ENCODE assay signal across 1 cellular context in the genomic region with DNA sequence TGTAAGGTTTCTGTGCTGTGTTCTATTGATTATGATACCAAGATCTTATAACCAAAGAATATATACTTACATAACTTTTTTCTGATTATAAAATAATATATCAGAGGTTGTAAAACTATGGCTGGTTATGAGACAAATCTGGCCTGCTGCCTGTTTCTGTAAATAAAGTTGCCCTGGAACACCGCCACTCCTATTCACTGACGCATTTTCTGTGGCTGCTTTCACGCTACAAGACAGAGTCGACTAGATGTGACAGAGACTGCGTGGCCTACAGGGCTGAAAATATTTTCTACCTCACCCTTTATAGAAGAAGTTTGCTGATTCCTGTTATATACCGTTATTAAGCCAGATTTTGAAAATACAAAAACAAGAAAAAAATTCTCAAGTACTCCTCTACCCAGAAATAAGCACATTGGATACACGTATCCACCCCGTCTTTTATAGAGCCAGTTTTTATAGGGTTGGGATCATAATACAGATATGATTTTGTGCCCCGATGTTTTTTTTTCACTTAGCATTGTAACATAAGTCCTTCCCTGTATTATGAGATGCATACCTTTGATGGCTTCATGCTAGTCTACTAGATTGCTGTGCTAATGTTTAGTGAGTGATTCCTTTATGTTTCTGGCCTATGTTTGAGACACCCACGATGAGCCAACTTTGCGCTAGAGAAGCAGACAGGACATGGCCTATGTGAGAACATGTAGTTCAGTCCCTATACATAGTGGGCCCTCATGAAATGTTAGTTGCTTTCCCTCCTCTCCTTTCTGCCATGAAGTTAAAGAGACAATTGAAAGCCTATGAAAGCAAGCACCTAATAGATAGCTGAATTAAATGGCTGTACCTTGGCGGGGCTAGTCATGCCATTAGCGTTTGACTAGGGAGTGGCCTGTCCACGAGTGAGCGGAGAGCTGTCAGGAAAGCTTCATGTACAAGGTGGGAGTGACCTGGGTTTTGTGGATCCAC.
TF ChIP-seq lines count a peak whose summit lies in the region.

No MANE protein-coding gene starts in this region.

TF ChIP-seq in IMR-90, 13 proteins besides CTCF, POLR2A, EP300 and RAD21 (continued from another document):
- TF ChIP-seq, protein P1, sequence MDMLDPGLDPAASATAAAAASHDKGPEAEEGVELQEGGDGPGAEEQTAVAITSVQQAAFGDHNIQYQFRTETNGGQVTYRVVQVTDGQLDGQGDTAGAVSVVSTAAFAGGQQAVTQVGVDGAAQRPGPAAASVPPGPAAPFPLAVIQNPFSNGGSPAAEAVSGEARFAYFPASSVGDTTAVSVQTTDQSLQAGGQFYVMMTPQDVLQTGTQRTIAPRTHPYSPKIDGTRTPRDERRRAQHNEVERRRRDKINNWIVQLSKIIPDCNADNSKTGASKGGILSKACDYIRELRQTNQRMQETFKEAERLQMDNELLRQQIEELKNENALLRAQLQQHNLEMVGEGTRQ (IDR thresholded peaks at IDR 0.05; ENCODE audit: low read depth, low read length), result no peak
- no peak for TF ChIP-seq CHD1 (IDR thresholded peaks at IDR 0.05; ENCODE audit: low read depth, low read length)
- no peak for TF ChIP-seq RCOR1 (IDR thresholded peaks at IDR 0.05; ENCODE audit: insufficient replicate concordance, low read length)
- TF ChIP-seq RFX5 (IDR thresholded peaks at IDR 0.05; ENCODE audit: low read depth, low read length), result no peak
- TF ChIP-seq CEBPB (IDR thresholded peaks at IDR 0.05; ENCODE audit: low read depth, low read length), result no peak
- TF ChIP-seq MAZ (IDR thresholded peaks at IDR 0.05; ENCODE audit: borderline replicate concordance, low read depth, low read length), result no peak
- no peak for TF ChIP-seq BHLHE40 (IDR thresholded peaks at IDR 0.05; ENCODE audit: low read depth, low read length)
- TF ChIP-seq FOS (IDR thresholded peaks at IDR 0.05; ENCODE audit: low read depth, low read length), result no peak
- TF ChIP-seq MAFK (IDR thresholded peaks at IDR 0.05; ENCODE audit: low read depth, low read length), result no peak
- TF ChIP-seq SMC3 (IDR thresholded peaks at IDR 0.05; ENCODE audit: low read depth, low read length), result no peak
- TF ChIP-seq, protein P2, sequence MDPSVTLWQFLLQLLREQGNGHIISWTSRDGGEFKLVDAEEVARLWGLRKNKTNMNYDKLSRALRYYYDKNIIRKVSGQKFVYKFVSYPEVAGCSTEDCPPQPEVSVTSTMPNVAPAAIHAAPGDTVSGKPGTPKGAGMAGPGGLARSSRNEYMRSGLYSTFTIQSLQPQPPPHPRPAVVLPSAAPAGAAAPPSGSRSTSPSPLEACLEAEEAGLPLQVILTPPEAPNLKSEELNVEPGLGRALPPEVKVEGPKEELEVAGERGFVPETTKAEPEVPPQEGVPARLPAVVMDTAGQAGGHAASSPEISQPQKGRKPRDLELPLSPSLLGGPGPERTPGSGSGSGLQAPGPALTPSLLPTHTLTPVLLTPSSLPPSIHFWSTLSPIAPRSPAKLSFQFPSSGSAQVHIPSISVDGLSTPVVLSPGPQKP (IDR thresholded peaks at IDR 0.05; ENCODE audit: borderline replicate concordance, low read depth, low read length), result no peak
